ENCODE assay signal across 2 cellular contexts in genomic region chr12:20779971-20780370, GRCh38. TPM values are rescaled to one million over a fixed set of nuclear protein-coding genes. Genes with fewer than 3 reads are reported as not detected.
"Had no signal": no experiment of that assay in that cellular context is flagged by ENCODE, and none has a peak within 500 bp of the region (broad histone marks: within the 10 kb centered on the region; RNA-seq: fewer than 3 reads in every experiment).

No MANE protein-coding gene starts in this region.

RNA-seq across cellular contexts. Expression of gene SLCO1B3, which starts 30.5 kb away (rescaled TPM):
- total RNA-seq: G401, GM12878 had no signal
